ENCODE assay signal across 21 cellular contexts in genomic region chr1:189821838-189822237, GRCh38.
A peak's percentile ranks its signal among the peaks of the same experiment; 100 is the strongest.
DNase-seq lines count a peak whose midpoint lies in the region; ATAC-seq, FAIRE-seq and TF ChIP-seq lines count a peak whose summit lies in the region.
"Had no signal": no experiment of that assay in that cellular context is flagged by ENCODE, and none has a peak within 500 bp of the region (broad histone marks: within the 10 kb centered on the region; RNA-seq: fewer than 3 reads in every experiment).

No MANE protein-coding gene starts in this region.

- H3K27ac Mint-ChIP-seq in astrocyte (ENCODE audit: unreplicated experiment): no peak overlapping the region

- H3K36me3 ChIP-seq in astrocyte (ENCODE audit: insufficient read depth, low read length): no peaks in the 10 kb centered on the region
- H3K36me3 ChIP-seq: BE2C had no signal

- no peak overlapping the region for H3K4me3 Mint-ChIP-seq in astrocyte (ENCODE audit: unreplicated experiment)

- FAIRE-seq in astrocyte (lab: Jason Lieb, UNC): no peak
- FAIRE-seq: HepG2 had no signal

- no peaks in the 10 kb centered on the region for H3K9me3 ChIP-seq in astrocyte (ENCODE audit: insufficient read depth, low read depth, low read length)
- H3K9me3 ChIP-seq: BE2C had no signal

- H3K9me3 Mint-ChIP-seq in astrocyte (ENCODE audit: unreplicated experiment): no peaks in the 10 kb centered on the region

- DNase-seq in NCI-H446 (lab: John Stamatoyannopoulos, UW): peak; percentile 11 to 30
- peak; percentile 6 for DNase-seq in astrocyte (ENCODE audit: low read depth)
- peak; percentile 34 for DNase-seq in iris pigment epithelial cell (ENCODE audit: low read depth)
- peak; percentile 32 for DNase-seq in skeletal muscle cell (ENCODE audit: low read depth)
- DNase-seq: BE2C; EL; GF-D8; H7; KBM-7; NCI-H1092; NCI-H1436; NCI-H1930; NCI-H510A; NCI-H748 treated with DMSO at 0.1 percent for 48 hours; NK-92 treated with Interleukin-12 subunit alpha and Interleukin-12 subunit beta, amount 100 ng/mL, for 24 hours had no signal

- H3K79me2 ChIP-seq in astrocyte (ENCODE audit: insufficient read depth, low read length): no peaks in the 10 kb centered on the region

- no peaks in the 10 kb centered on the region for H3K27me3 Mint-ChIP-seq in astrocyte (ENCODE audit: low read depth, unreplicated experiment)

- H2AFZ ChIP-seq in astrocyte (ENCODE audit: low read depth, low read length): no peak overlapping the region

- no peak overlapping the region for H3K9ac ChIP-seq in astrocyte (ENCODE audit: low read length)

- H3K4me1 ChIP-seq in astrocyte (ENCODE audit: insufficient read depth, low read length): no peaks in the 10 kb centered on the region
- H3K4me1 ChIP-seq: BE2C had no signal

- no peak for ATAC-seq in GM18907 (IDR thresholded peaks at IDR 0.05; ENCODE audit: unreplicated experiment)
- no peak for ATAC-seq in GM21528 (IDR thresholded peaks at IDR 0.05; ENCODE audit: low FRiP score, unreplicated experiment)
- no peak for ATAC-seq in GM21515 (IDR thresholded peaks at IDR 0.05; ENCODE audit: unreplicated experiment)
- ATAC-seq: HepG2, Panc1, SK-N-SH treated with all-trans-retinoic acid at 6 μM for 48 hours had no signal

- peaks cover 2% of the 10 kb centered on the region for H3K4me1 Mint-ChIP-seq in astrocyte (ENCODE audit: low read depth, unreplicated experiment)

- H3K27ac ChIP-seq in astrocyte (ENCODE audit: low read depth, low read length): no peak overlapping the region

- no peaks in the 10 kb centered on the region for H3K36me3 Mint-ChIP-seq in astrocyte (ENCODE audit: low read depth, unreplicated experiment)

- no peak overlapping the region for H3K4me2 ChIP-seq in astrocyte (ENCODE audit: low read length)

- H3K27me3 ChIP-seq in astrocyte (ENCODE audit: insufficient read depth, low read length): no peaks in the 10 kb centered on the region
- H3K27me3 ChIP-seq: BE2C had no signal

- TF ChIP-seq CTCF in astrocyte (IDR thresholded peaks at IDR 0.05; ENCODE audit: insufficient read depth, low read depth, low read length): no peak

- H4K20me1 ChIP-seq in astrocyte (ENCODE audit: insufficient read depth, low read length): no peaks in the 10 kb centered on the region

- no peak overlapping the region for H3K4me3 ChIP-seq in astrocyte (ENCODE audit: insufficient read depth, low read depth, low read length)
- H3K4me3 ChIP-seq in skeletal muscle cell (ENCODE audit: low read depth, low read length): no peak overlapping the region
